Comparison of ENCODE assay signal across 1 cellular context in the genomic region with DNA sequence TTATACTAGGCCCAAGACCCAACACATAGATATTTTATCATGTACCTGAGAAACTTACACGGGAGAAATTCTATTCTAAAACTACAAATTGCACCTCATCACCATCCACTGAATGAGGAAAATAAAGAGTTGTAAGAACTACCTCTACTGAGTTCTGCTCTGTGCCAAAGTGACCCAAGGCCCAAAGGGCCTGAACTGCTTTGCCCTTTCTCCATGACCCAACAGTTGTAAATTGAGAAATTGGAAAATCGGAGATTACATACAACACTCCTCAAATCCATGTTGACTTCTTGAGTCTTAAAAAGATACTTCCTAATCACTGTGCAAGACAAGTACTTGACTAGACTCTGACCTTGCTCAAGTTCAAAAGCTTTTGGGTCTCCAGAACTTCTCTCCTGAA.
A peak's percentile ranks its signal among the peaks of the same experiment; 100 is the strongest.
TF ChIP-seq lines count a peak whose summit lies in the region.

No MANE protein-coding gene starts in this region.

TF ChIP-seq in H1, 55 proteins besides CTCF, POLR2A, EP300 and RAD21:
- TF ChIP-seq GABPA (IDR thresholded peaks at IDR 0.05; ENCODE audit: borderline replicate concordance, insufficient read depth, low read length) (no peak), RNF2 (IDR thresholded peaks at IDR 0.05; ENCODE audit: borderline replicate concordance, low read depth, low read length, missing control alignments, poor library complexity, severe bottlenecking) (peak; percentile 6)
